Comparison of ENCODE assay signal across 10 cellular contexts in the genomic region with DNA sequence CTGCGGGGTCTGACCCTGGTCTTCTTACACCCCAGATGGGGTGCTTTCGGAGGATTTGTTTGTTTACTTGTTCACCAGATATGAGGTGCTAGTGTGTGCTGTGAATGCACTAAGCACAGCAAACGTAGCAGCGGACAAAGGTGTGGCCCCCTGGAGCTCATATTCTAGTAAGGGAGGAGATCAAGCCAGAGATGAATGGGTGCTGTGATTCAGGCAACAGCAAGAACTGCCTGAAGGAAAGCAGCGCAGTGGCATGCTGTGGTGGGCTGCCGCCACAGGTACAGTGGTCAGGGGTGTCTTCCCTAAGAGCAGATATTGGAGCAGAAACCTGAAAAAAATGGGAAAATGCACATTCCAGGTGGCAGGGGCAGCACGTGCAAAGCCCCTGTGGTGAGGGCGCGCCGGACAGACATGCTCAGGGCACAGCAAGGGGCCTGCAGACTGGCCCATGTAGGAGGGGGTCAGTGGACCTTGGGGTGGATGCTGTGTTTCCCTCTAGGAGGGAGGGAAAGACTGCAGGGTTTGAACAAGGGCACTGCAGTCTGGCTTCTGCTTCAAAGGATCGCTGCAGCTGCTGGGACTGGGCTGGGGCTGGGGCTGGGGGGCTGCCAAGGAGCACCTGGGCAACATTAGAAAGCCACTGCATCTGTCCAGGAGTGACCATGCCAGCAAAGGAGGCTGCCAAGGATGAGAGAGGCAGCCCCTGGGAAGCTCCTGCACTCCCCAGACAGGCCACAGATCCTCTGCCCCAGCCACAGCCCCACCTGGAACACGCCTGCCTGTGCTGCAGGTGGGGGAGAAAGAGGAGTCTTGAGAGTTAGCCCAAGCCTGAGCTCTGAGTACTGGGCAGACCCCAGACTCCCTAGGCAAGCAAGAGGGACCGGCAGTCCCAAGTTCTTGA. TPM values are rescaled to one million over a fixed set of nuclear protein-coding genes. Genes with fewer than 3 reads are reported as not detected.
DNase-seq lines count a peak whose midpoint lies in the region; ATAC-seq and TF ChIP-seq lines count a peak whose summit lies in the region.
"Had no signal": no experiment of that assay in that cellular context is flagged by ENCODE, and none has a peak within 500 bp of the region (broad histone marks: within the 10 kb centered on the region; RNA-seq: fewer than 3 reads in every experiment).

No MANE protein-coding gene starts in this region.

- H3K4me2 ChIP-seq in neural progenitor cell (no peak overlapping the region), Karpas-422 (ENCODE audit: low read depth, low read length, poor library complexity, severe bottlenecking) (no peak overlapping the region)

- no peaks in the 10 kb centered on the region for H3K9me3 ChIP-seq in cardiac muscle cell (ENCODE audit: low read depth)
- no peaks in the 10 kb centered on the region for H3K9me3 ChIP-seq in esophagus squamous epithelium
- H3K9me3 ChIP-seq in neural progenitor cell (ENCODE audit: low read depth): no peaks in the 10 kb centered on the region
- no peaks in the 10 kb centered on the region for H3K9me3 ChIP-seq in Karpas-422 (ENCODE audit: low read length)
- H3K9me3 ChIP-seq: mucosa of descending colon had no signal

- WGBS in esophagus squamous epithelium, 2 donors: 70 to 85% methylated on average over 8 to 10 of the region's 13 CpGs

- TF ChIP-seq CTCF in cardiac muscle cell (IDR thresholded peaks at IDR 0.05; ENCODE audit: low read depth, low read length) (no peak), esophagus squamous epithelium (IDR thresholded peaks at IDR 0.05) (no peak), neural progenitor cell (IDR thresholded peaks at IDR 0.05) (no peak)

- H3K9ac ChIP-seq in neural progenitor cell: no peak overlapping the region
- no peak overlapping the region for H3K9ac ChIP-seq in Karpas-422 (ENCODE audit: low read length)

- H3K27ac Mint-ChIP-seq in neural progenitor cell: peak overlapping the region; percentile 50

- intact Hi-C loops in Right ventricle myocardium superior (cut with DNase I) (no loop called here), esophagus squamous epithelium (cut with DNase I) (no loop called here)

- no peak overlapping the region for H3K4me3 Mint-ChIP-seq in neural progenitor cell

- H3K4me1 Mint-ChIP-seq in neural progenitor cell: peaks cover 47% of the 10 kb centered on the region

- no peaks in the 10 kb centered on the region for H3K36me3 Mint-ChIP-seq in neural progenitor cell

- peaks cover 12% of the 10 kb centered on the region for H3K27me3 Mint-ChIP-seq in neural progenitor cell (ENCODE audit: insufficient read depth, low read depth)

- H2AFZ ChIP-seq in neural progenitor cell (replicated peaks): no peak overlapping the region
- no peak overlapping the region for H2AFZ ChIP-seq in Karpas-422 (ENCODE audit: low read length)

- H3K9me2 ChIP-seq in Karpas-422 (replicated peaks; ENCODE audit: insufficient read depth, low read length): no peaks in the 10 kb centered on the region

- H3K4me3 ChIP-seq in cardiac muscle cell (no peak overlapping the region), esophagus squamous epithelium (peak overlapping the region in 2 of 4 donors; percentile 49 to 74), neural progenitor cell (no peak overlapping the region), Karpas-422 (ENCODE audit: low read length) (no peak overlapping the region)

- H4K20me1 ChIP-seq in neural progenitor cell (ENCODE audit: low read depth): no peaks in the 10 kb centered on the region
- H4K20me1 ChIP-seq in Karpas-422 (ENCODE audit: insufficient read depth, low read depth, low read length): no peaks in the 10 kb centered on the region

- DNase-seq in cardiac muscle cell (ENCODE audit: low read depth in 1 of 2, low spot score in 1 of 2) (no peak), Right ventricle myocardium superior (no peak), esophagus squamous epithelium (lab: John Stamatoyannopoulos, UW) (no peak), neural progenitor cell (ENCODE audit: low spot score) (no peak), Karpas-422 (no peak)
- DNase-seq in stimulated activated CD4-positive, alpha-beta T cell treated with anti-CD3 and anti-CD28 coated beads, Interleukin-4, amount 100 ng/mL, for 24 hours: no peak
- DNase-seq: effector memory CD4-positive, alpha-beta T cell had no signal

- H3K4me1 ChIP-seq in cardiac muscle cell (ENCODE audit: low read depth) (peaks cover 60% of the 10 kb centered on the region), esophagus squamous epithelium (peaks cover 54 to 100% (median 64%) of the 10 kb centered on the region in 3 donors), neural progenitor cell (peaks cover 37% of the 10 kb centered on the region), Karpas-422 (ENCODE audit: low read length) (peaks cover 3% of the 10 kb centered on the region)

- no peaks in the 10 kb centered on the region for H3F3A ChIP-seq in neural progenitor cell (ENCODE audit: low read depth)

- H3K27me3 ChIP-seq in cardiac muscle cell (no peaks in the 10 kb centered on the region), esophagus squamous epithelium (no peaks in the 10 kb centered on the region), neural progenitor cell (peaks cover 12% of the 10 kb centered on the region), Karpas-422 (ENCODE audit: low read length) (no peaks in the 10 kb centered on the region)

- H3K36me3 ChIP-seq in cardiac muscle cell: no peaks in the 10 kb centered on the region
- H3K36me3 ChIP-seq in esophagus squamous epithelium: peaks cover 0 to 8% (median 0%) of the 10 kb centered on the region in 3 donors
- no peaks in the 10 kb centered on the region for H3K36me3 ChIP-seq in neural progenitor cell
- no peaks in the 10 kb centered on the region for H3K36me3 ChIP-seq in Karpas-422 (ENCODE audit: insufficient read depth, low read length)

- H3K79me2 ChIP-seq in neural progenitor cell (ENCODE audit: low read depth) (no peaks in the 10 kb centered on the region), Karpas-422 (ENCODE audit: low read length) (no peaks in the 10 kb centered on the region)

- H3K27ac ChIP-seq in cardiac muscle cell: peak overlapping the region; percentile 91
- peak overlapping the region; percentile 71 to 86 (median 82) for H3K27ac ChIP-seq in esophagus squamous epithelium
- no peak overlapping the region for H3K27ac ChIP-seq in neural progenitor cell
- no peak overlapping the region for H3K27ac ChIP-seq in Karpas-422 (ENCODE audit: low read length)

- no peak for TF ChIP-seq POLR2A in esophagus squamous epithelium (IDR thresholded peaks at IDR 0.05)

- no peaks in the 10 kb centered on the region for H3K9me3 Mint-ChIP-seq in neural progenitor cell

- no peak for ATAC-seq in Right ventricle myocardium superior (ENCODE audit: poor library complexity)
- ATAC-seq in HG03108 (IDR thresholded peaks at IDR 0.05; ENCODE audit: unreplicated experiment): no peak
- ATAC-seq in HG03139 (IDR thresholded peaks at IDR 0.05; ENCODE audit: unreplicated experiment): no peak

RNA-seq across cellular contexts. Expression of gene DEPP1, which starts 0.9 kb away (rescaled TPM):
- total RNA-seq in cardiac muscle cell (34.0 and 39.3 TPM in 2 replicates), Right ventricle myocardium superior (35.1 TPM), esophagus squamous epithelium (100 to 1,000 TPM in 1 of 4 donors, 10 to 100 TPM in 1, 1 to 10 TPM in 2; 2.5 to 116 (median 27.5) TPM), neural progenitor cell (ENCODE audit: low replicate concordance) (0.71 TPM in 1 of 2 replicates, not detected in the other)
- 32.3 and 38.3 TPM in 2 replicates for polyA plus RNA-seq in cardiac muscle cell
- not detected in 2 replicates for total RNA-seq in Karpas-422 (2014; rRNA removed; shearing (Covaris generic); ENCODE audit: low replicate concordance)

RNA-seq across cellular contexts. Expression of gene RASSF4, which starts 19.9 kb away (rescaled TPM):
- total RNA-seq in cardiac muscle cell: 53.2 and 63.6 TPM in 2 replicates
- 70.7 and 102 TPM in 2 replicates for polyA plus RNA-seq in cardiac muscle cell
- 87.5 TPM for total RNA-seq in Right ventricle myocardium superior
- 10 to 100 TPM in 1 of 4 donors, 1 to 10 TPM in 3; 1.7 to 22.5 (median 7.4) TPM for total RNA-seq in esophagus squamous epithelium
- total RNA-seq in neural progenitor cell (ENCODE audit: low replicate concordance): 3.1 and 9.7 TPM in 2 replicates
- total RNA-seq in Karpas-422 (2014; rRNA removed; shearing (Covaris generic); ENCODE audit: low replicate concordance): 3.6 and 7.1 TPM in 2 replicates

RNA-seq across cellular contexts. Expression of gene ZNF22, which starts 21.2 kb away (rescaled TPM):
- total RNA-seq in cardiac muscle cell (18.4 and 22.1 TPM in 2 replicates), Right ventricle myocardium superior (11.4 TPM), esophagus squamous epithelium (10 to 100 TPM in 2 of 4 donors, 1 to 10 TPM in 2; 3.6 to 14.5 (median 8.0) TPM), neural progenitor cell (ENCODE audit: low replicate concordance) (60.2 and 81.0 TPM in 2 replicates)
- polyA plus RNA-seq in cardiac muscle cell: 31.3 and 48.1 TPM in 2 replicates
- total RNA-seq in Karpas-422 (2014; rRNA removed; shearing (Covaris generic); ENCODE audit: low replicate concordance): 34.9 and 53.2 TPM in 2 replicates

Comparison
In these comparisons a context has a peak if more than half of its experiments do, and no peak if none do; other contexts are left out.
1. H3K27ac ChIP-seq: peak in cardiac muscle cell (single experiment) and esophagus squamous epithelium (4 of 4); none in neural progenitor cell (single experiment) and Karpas-422 (single experiment).